ENCODE assay signal across 13 cellular contexts in the genomic region with DNA sequence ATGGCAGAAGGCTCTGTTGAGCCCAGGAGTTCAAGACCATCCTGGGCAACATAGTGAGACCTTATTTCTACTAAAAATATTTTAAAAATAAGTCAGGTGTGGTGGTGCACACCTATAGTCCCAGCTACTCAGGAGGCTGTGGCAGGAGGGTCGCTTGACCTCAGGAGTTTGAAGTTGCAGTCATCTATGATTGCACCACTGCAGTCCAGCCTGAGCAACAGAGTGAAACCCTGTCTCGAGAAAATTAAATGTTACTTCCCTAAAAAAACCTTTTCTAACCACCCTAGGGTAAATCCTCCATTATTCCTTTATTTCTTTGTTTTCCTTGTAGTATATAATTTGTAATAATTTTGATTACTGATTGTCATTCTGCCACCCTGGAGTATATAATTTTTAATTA. TPM values are rescaled to one million over a fixed set of nuclear protein-coding genes. Genes with fewer than 3 reads are reported as not detected.
DNase-seq lines count a peak whose midpoint lies in the region; ATAC-seq and TF ChIP-seq lines count a peak whose summit lies in the region.
"Had no signal": no experiment of that assay in that cellular context is flagged by ENCODE, and none has a peak within 500 bp of the region (broad histone marks: within the 10 kb centered on the region; RNA-seq: fewer than 3 reads in every experiment).

No MANE protein-coding gene starts in this region.

- H3K9ac ChIP-seq in SK-N-SH (peak overlapping the region; percentile 60; the same call in 1 of the 2 replicates), smooth muscle cell (ENCODE audit: low read depth) (peak overlapping the region; percentile 69)

- ATAC-seq in SK-N-SH treated with all-trans-retinoic acid at 6 μM for 48 hours: no peak
- no peak for ATAC-seq in CD8-positive, alpha-beta T cell
- ATAC-seq in GM21717 (IDR thresholded peaks at IDR 0.05; ENCODE audit: unreplicated experiment): no peak

- H4K20me1 ChIP-seq in SK-N-SH (ENCODE audit: insufficient read depth) (no peaks in the 10 kb centered on the region), smooth muscle cell (ENCODE audit: low read depth) (no peaks in the 10 kb centered on the region), OCI-LY7 (ENCODE audit: insufficient read depth, low read length) (no peaks in the 10 kb centered on the region)

- H3K36me3 Mint-ChIP-seq in CD8-positive, alpha-beta T cell: peaks cover 40% of the 10 kb centered on the region

- 92% methylated on average over 2 of the region's 2 CpGs for WGBS in SK-N-SH (ENCODE audit: low lambda C conversion rate)
- 76% methylated on average over 2 of the region's 2 CpGs for WGBS in smooth muscle cell (ENCODE audit: low lambda C conversion rate)

- H3K27me3 Mint-ChIP-seq in CD8-positive, alpha-beta T cell (ENCODE audit: low read depth): no peaks in the 10 kb centered on the region

- CTCF ChIA-PET in SK-N-SH (lab: Yijun Ruan, JAX): interaction anchor here (0.8 to 1.5 kb wide), 2 partner anchors 40 to 116 kb away, joined by 3 to 5 read pairs; no protein-coding TSS in a partner anchor
- CTCF ChIA-PET in RWPE1 (lab: Yijun Ruan, JAX): no interaction called here
- CTCF ChIA-PET in CD8-positive, alpha-beta T cell (lab: Charles Lee): interaction anchor here (0.9 to 1.2 kb wide), 2 partner anchors 40 to 193 kb away, joined by 3 to 4 read pairs; no protein-coding TSS in a partner anchor
- CTCF ChIA-PET in OCI-LY7 (lab: Charles Lee; ENCODE audit: unreplicated experiment): no interaction called here

- intact Hi-C loops in CD8-positive, alpha-beta T cell (cut with DNase I, micrococcal nuclease): no loop called here
- intact Hi-C loops in OCI-LY7 (cut with micrococcal nuclease; ENCODE audit: unreplicated experiment): no loop called here

- H3K4me3 ChIP-seq in SK-N-SH (ENCODE audit: low read depth in 2 of 2, low read length in 1 of 2): no peak overlapping the region
- no peak overlapping the region for H3K4me3 ChIP-seq in fibroblast of villous mesenchyme (ENCODE audit: low read depth, low read length)
- no peak overlapping the region for H3K4me3 ChIP-seq in smooth muscle cell
- H3K4me3 ChIP-seq in CD8-positive, alpha-beta T cell (ENCODE audit: low read depth, low read length): no peak overlapping the region
- no peak overlapping the region for H3K4me3 ChIP-seq in OCI-LY7 (ENCODE audit: low read depth, low read length, poor library complexity, severe bottlenecking)
- H3K4me3 ChIP-seq: tibial nerve had no signal

- H3K27me3 ChIP-seq in SK-N-SH (ENCODE audit: insufficient read depth) (no peaks in the 10 kb centered on the region), smooth muscle cell (ENCODE audit: low read depth) (no peaks in the 10 kb centered on the region)
- no peaks in the 10 kb centered on the region for H3K27me3 ChIP-seq in CD8-positive, alpha-beta T cell (ENCODE audit: insufficient read depth, low read length)
- H3K27me3 ChIP-seq: tibial nerve had no signal

- H3K4me1 Mint-ChIP-seq in CD8-positive, alpha-beta T cell (ENCODE audit: low read depth): peaks cover 17% of the 10 kb centered on the region

- H3F3A ChIP-seq in SK-N-SH (replicated peaks; ENCODE audit: insufficient read depth) (peaks cover 27% of the 10 kb centered on the region), smooth muscle cell (ENCODE audit: low read depth) (peaks cover 46% of the 10 kb centered on the region)

- H2AFZ ChIP-seq in SK-N-SH (ENCODE audit: low read depth) (no peak overlapping the region), smooth muscle cell (ENCODE audit: low read depth) (no peak overlapping the region), OCI-LY7 (ENCODE audit: low read length) (no peak overlapping the region)

- H3K27ac Mint-ChIP-seq in CD8-positive, alpha-beta T cell: no peak overlapping the region
- H3K27ac Mint-ChIP-seq: activated naive CD8-positive, alpha-beta T cell treated with anti-CD3 and anti-CD28 coated beads, Interleukin-2, amount 10 ng/mL, durations not matched to agents 7 days and 5 days had no signal

- no peak for TF ChIP-seq CTCF in SK-N-SH (IDR thresholded peaks at IDR 0.05)
- no peak for TF ChIP-seq CTCF in RWPE1 (conservative IDR thresholded peaks at IDR 0.05; ENCODE audit: low read depth)
- TF ChIP-seq CTCF in fibroblast of villous mesenchyme (IDR thresholded peaks at IDR 0.05; ENCODE audit: insufficient read depth, low read depth, low read length): no peak
- TF ChIP-seq CTCF in smooth muscle cell (IDR thresholded peaks at IDR 0.05; ENCODE audit: borderline replicate concordance, insufficient read depth, poor library complexity, severe bottlenecking): no peak
- no peak for TF ChIP-seq CTCF in CD8-positive, alpha-beta T cell (IDR thresholded peaks at IDR 0.05)
- TF ChIP-seq CTCF in OCI-LY7 (conservative IDR thresholded peaks at IDR 0.05; ENCODE audit: low read length): no peak

- H3K9me3 ChIP-seq in SK-N-SH: no peaks in the 10 kb centered on the region
- no peaks in the 10 kb centered on the region for H3K9me3 ChIP-seq in smooth muscle cell (replicated peaks; ENCODE audit: low read depth)
- no peaks in the 10 kb centered on the region for H3K9me3 ChIP-seq in CD8-positive, alpha-beta T cell (ENCODE audit: low read length)
- H3K9me3 ChIP-seq in OCI-LY7 (ENCODE audit: low read length): no peaks in the 10 kb centered on the region
- H3K9me3 ChIP-seq: tibial nerve had no signal

- H3K9me3 Mint-ChIP-seq in CD8-positive, alpha-beta T cell: no peaks in the 10 kb centered on the region
- H3K9me3 Mint-ChIP-seq: activated naive CD8-positive, alpha-beta T cell treated with anti-CD3 and anti-CD28 coated beads, Interleukin-2, amount 10 ng/mL, durations not matched to agents 7 days and 5 days had no signal

- peaks cover 42 to 47% of the 10 kb centered on the region in 2 experiments for H3K36me3 ChIP-seq in SK-N-SH (replicated peaks in 1 of 2; ENCODE audit: control insufficient read depth in 1 of 2, insufficient read depth in 2 of 2, low read length in 1 of 2)
- H3K36me3 ChIP-seq in smooth muscle cell (ENCODE audit: low read depth): peaks cover 14% of the 10 kb centered on the region
- H3K36me3 ChIP-seq in CD8-positive, alpha-beta T cell (ENCODE audit: insufficient read depth, low read length): peaks cover 9% of the 10 kb centered on the region
- peaks cover 46% of the 10 kb centered on the region for H3K36me3 ChIP-seq in OCI-LY7 (ENCODE audit: insufficient read depth, low read length)

- POLR2A ChIA-PET in SK-N-SH (lab: Yijun Ruan, JAX) (no interaction called here), RWPE1 (lab: Yijun Ruan, JAX; ENCODE audit: low non-redundant PET) (no interaction called here), OCI-LY7 (lab: Charles Lee) (no interaction called here)
- POLR2A ChIA-PET in CD8-positive, alpha-beta T cell (lab: Charles Lee): interaction anchor here (1.0 kb wide), 1 partner anchor 34 kb away, joined by 3 read pairs; no protein-coding TSS in a partner anchor

- no peaks in the 10 kb centered on the region for H3K9me2 ChIP-seq in SK-N-SH
- no peaks in the 10 kb centered on the region for H3K9me2 ChIP-seq in OCI-LY7 (ENCODE audit: insufficient read depth, low read length)

- TF ChIP-seq RAD21 in SK-N-SH (IDR thresholded peaks at IDR 0.05; ENCODE audit: low read length): no peak

- H3K27ac ChIP-seq in SK-N-SH (ENCODE audit: low read depth in 2 of 2, low read length in 1 of 2) (peak overlapping the region in 1 of 2 experiments; percentile 94; a peak in 2 of 4 replicates), RWPE1 (peak overlapping the region; percentile 85), smooth muscle cell (ENCODE audit: low read depth) (peak overlapping the region; percentile 97), OCI-LY7 (ENCODE audit: low read depth, low read length, poor library complexity, severe bottlenecking) (no peak overlapping the region)
- no peak overlapping the region for H3K27ac ChIP-seq in CD8-positive, alpha-beta T cell (ENCODE audit: low read depth, low read length)
- H3K27ac ChIP-seq: 22Rv1 had no signal

- no peak overlapping the region for H3K4me3 Mint-ChIP-seq in CD8-positive, alpha-beta T cell
- H3K4me3 Mint-ChIP-seq: activated naive CD8-positive, alpha-beta T cell treated with anti-CD3 and anti-CD28 coated beads, Interleukin-2, amount 10 ng/mL, durations not matched to agents 7 days and 5 days had no signal

- no peak for DNase-seq in SK-N-SH
- DNase-seq in RWPE1 (ENCODE audit: low spot score): no peak
- DNase-seq in fibroblast of villous mesenchyme (ENCODE audit: low read depth): peak; percentile 54
- DNase-seq in smooth muscle cell (lab: John Stamatoyannopoulos, UW; ENCODE audit: unreplicated experiment): no peak
- no peak for DNase-seq in CD8-positive, alpha-beta T cell
- no peak for DNase-seq in OCI-LY7 (ENCODE audit: low spot score)
- DNase-seq: activated naive CD8-positive, alpha-beta T cell treated with anti-CD3 and anti-CD28 coated beads, Interleukin-2, amount 10 ng/mL, durations not matched to agents 7 days and 5 days; NCI-H2171; stimulated activated CD4-positive, alpha-beta T cell treated with anti-CD3 and anti-CD28 coated beads, Interleukin-12 subunit alpha, Interleukin-12 subunit beta, amount 100 ng/mL, for 4 hours had no signal

- H3K4me2 ChIP-seq in SK-N-SH (peak overlapping the region; percentile 51; the same call in 1 of the 2 replicates), smooth muscle cell (peak overlapping the region; percentile 79), OCI-LY7 (ENCODE audit: low read length) (no peak overlapping the region)

- H3K4me1 ChIP-seq in SK-N-SH (ENCODE audit: control insufficient read depth in 1 of 2, insufficient read depth in 2 of 2, low read depth in 1 of 2, low read length in 1 of 2) (peaks cover 0 to 23% of the 10 kb centered on the region in 2 experiments), smooth muscle cell (ENCODE audit: low read depth) (peaks cover 49% of the 10 kb centered on the region), OCI-LY7 (ENCODE audit: insufficient read depth, low read length, poor library complexity, severe bottlenecking) (no peaks in the 10 kb centered on the region)
- H3K4me1 ChIP-seq in CD8-positive, alpha-beta T cell (ENCODE audit: insufficient read depth, low read length): peaks cover 4% of the 10 kb centered on the region

- peaks cover 33% of the 10 kb centered on the region for H3K79me2 ChIP-seq in SK-N-SH (ENCODE audit: insufficient read depth)
- H3K79me2 ChIP-seq in smooth muscle cell (ENCODE audit: low read depth): peaks cover 23% of the 10 kb centered on the region
- H3K79me2 ChIP-seq in OCI-LY7 (ENCODE audit: insufficient read depth, low read depth, low read length): peaks cover under 1% of the 10 kb centered on the region; the same call in 1 of the 2 replicates

- no peak for TF ChIP-seq EP300 in SK-N-SH (IDR thresholded peaks at IDR 0.05; ENCODE audit: borderline replicate concordance in 1 of 2, low read depth in 1 of 2, low read length in 1 of 2)

- no TSS peak for BruUV-seq in OCI-LY7 (replicated peaks; lab: Mats Ljungman, UMichigan)

RNA-seq across cellular contexts. Expression of a gene that starts 7.9 kb away (rescaled TPM):
- 36.2 and 46.3 TPM in 2 replicates for polyA plus RNA-seq in SK-N-SH (2012; rRNA removed)
- 57.4 and 70.0 TPM in 2 replicates for polyA plus RNA-seq in SK-N-SH (2012; cell fraction: cytosol; rRNA removed)
- 34.4 and 36.3 TPM in 2 replicates for polyA plus RNA-seq in SK-N-SH (2012; cell fraction: nucleus; rRNA removed)
- 28.1 and 29.6 TPM in 2 replicates for total RNA-seq in fibroblast of villous mesenchyme
- total RNA-seq in smooth muscle cell: 24.1 and 51.7 TPM in 2 replicates
- 49.8 and 52.1 TPM in 2 replicates for polyA plus RNA-seq in smooth muscle cell
- 10 to 100 TPM; 14.8 to 17.1 TPM for total RNA-seq in CD8-positive, alpha-beta T cell
- 11.0 and 11.5 TPM in 2 replicates for total RNA-seq in OCI-LY7 (2014; rRNA removed; shearing (Covaris generic))
- total RNA-seq in OCI-LY7 (2022): 25.0 and 31.7 TPM in 2 replicates

RNA-seq across cellular contexts. Expression of a gene that starts 13.3 kb away (rescaled TPM):
- polyA plus RNA-seq in SK-N-SH (2012; rRNA removed): 7.3 and 8.3 TPM in 2 replicates
- 7.9 and 8.3 TPM in 2 replicates for polyA plus RNA-seq in SK-N-SH (2012; cell fraction: cytosol; rRNA removed)
- polyA plus RNA-seq in SK-N-SH (2012; cell fraction: nucleus; rRNA removed): 3.8 and 4.3 TPM in 2 replicates
- total RNA-seq in fibroblast of villous mesenchyme: 19.9 and 37.7 TPM in 2 replicates
- total RNA-seq in smooth muscle cell: 4.8 and 5.2 TPM in 2 replicates
- polyA plus RNA-seq in smooth muscle cell: 5.2 and 9.6 TPM in 2 replicates
- under 1 TPM; 0.43 to 0.47 TPM for total RNA-seq in CD8-positive, alpha-beta T cell
- 0.50 and 0.67 TPM in 2 replicates for total RNA-seq in OCI-LY7 (2014; rRNA removed; shearing (Covaris generic))
- total RNA-seq in OCI-LY7 (2022): 0.21 TPM in 1 of 2 replicates, not detected in the other

RNA-seq across cellular contexts. Expression of a gene that starts 34.4 kb away (rescaled TPM):
- polyA plus RNA-seq in SK-N-SH (2012; rRNA removed) (13.5 and 17.2 TPM in 2 replicates), smooth muscle cell (47.0 and 50.1 TPM in 2 replicates)
- polyA plus RNA-seq in SK-N-SH (2012; cell fraction: cytosol; rRNA removed): 19.8 and 23.0 TPM in 2 replicates
- 8.3 and 19.9 TPM in 2 replicates for polyA plus RNA-seq in SK-N-SH (2012; cell fraction: nucleus; rRNA removed)
- total RNA-seq in fibroblast of villous mesenchyme (88.9 and 157 TPM in 2 replicates), smooth muscle cell (94.6 and 109 TPM in 2 replicates), OCI-LY7 (2022) (43.5 and 50.5 TPM in 2 replicates)
- total RNA-seq in CD8-positive, alpha-beta T cell: 10 to 100 TPM; 60.4 to 61.7 TPM
- 73.9 and 102 TPM in 2 replicates for total RNA-seq in OCI-LY7 (2014; rRNA removed; shearing (Covaris generic))

Comparison
In these comparisons a context has a peak if more than half of its experiments do, and no peak if none do; other contexts are left out.
1. H3K27ac ChIP-seq: peak in RWPE1 (single experiment) and smooth muscle cell (single experiment); none in CD8-positive, alpha-beta T cell (single experiment) and OCI-LY7 (single experiment).
2. CTCF ChIA-PET loops: an anchor here in SK-N-SH (0.8 to 1.5 kb wide) and CD8-positive, alpha-beta T cell (0.9 to 1.2 kb wide); none called in RWPE1 and OCI-LY7.